In genomic region chr1:211133841-211134669, GRCh38 we compare ENCODE assay signal across 8 cellular contexts. TPM values are rescaled to one million over a fixed set of nuclear protein-coding genes. Genes with fewer than 3 reads are reported as not detected.
DNase-seq lines count a peak whose midpoint lies in the region; ATAC-seq and TF ChIP-seq lines count a peak whose summit lies in the region.

Gene KCNH1 (minus strand): TSS chr1:211134148. CDS start chr1:211133945, 203 bp downstream.

- H3K36me3 ChIP-seq in smooth muscle cell (ENCODE audit: low read depth), result no peaks in the 10 kb centered on the region

- H3K4me1 ChIP-seq in smooth muscle cell (ENCODE audit: low read depth), result no peaks in the 10 kb centered on the region

- DNase-seq in SIG-M5 treated with dmso at 0.1 percent for 504 hours (lab: John Stamatoyannopoulos, UW; ENCODE audit: unreplicated experiment) (peak; percentile 82), SIG-M5 (lab: John Stamatoyannopoulos, UW) (no peak), NCI-H187 (lab: John Stamatoyannopoulos, UW) (peak; percentile 39 to 47), UCSD-AML1 (lab: John Stamatoyannopoulos, UW; ENCODE audit: unreplicated experiment) (peak; percentile 87), brain pericyte (ENCODE audit: low read depth, low spot score) (peak; percentile 15), iPS-NIHi11 (ENCODE audit: low spot score) (peak; percentile 94), smooth muscle cell (lab: John Stamatoyannopoulos, UW; ENCODE audit: unreplicated experiment) (peak; percentile 53)

- H2AFZ ChIP-seq in smooth muscle cell (ENCODE audit: low read depth), result peak within 1 kb of the TSS; percentile 88

- no peak within 1 kb of the TSS for H3K27ac ChIP-seq in smooth muscle cell (ENCODE audit: low read depth)

- peak; percentile 99 for TF ChIP-seq CTCF in smooth muscle cell (IDR thresholded peaks at IDR 0.05; ENCODE audit: borderline replicate concordance, insufficient read depth, poor library complexity, severe bottlenecking)

- H3K9me3 ChIP-seq in smooth muscle cell (replicated peaks; ENCODE audit: low read depth), result no peaks in the 10 kb centered on the region

- peak; percentile 78 for ATAC-seq in HG02970 (IDR thresholded peaks at IDR 0.05; ENCODE audit: low FRiP score, unreplicated experiment)

- H3K4me3 ChIP-seq in smooth muscle cell, result peak within 1 kb of the TSS; percentile 54

- H4K20me1 ChIP-seq in smooth muscle cell (ENCODE audit: low read depth), result no peaks in the 10 kb centered on the region

- 3% methylated on average over 59 of the region's 60 CpGs for WGBS in smooth muscle cell (ENCODE audit: low lambda C conversion rate)

- H3K9ac ChIP-seq in smooth muscle cell (ENCODE audit: low read depth), result no peak within 1 kb of the TSS

- no peaks in the 10 kb centered on the region for H3K79me2 ChIP-seq in smooth muscle cell (ENCODE audit: low read depth)

- H3K27me3 ChIP-seq in smooth muscle cell (ENCODE audit: low read depth), result peaks cover 47% of the 10 kb centered on the region

- H3K4me2 ChIP-seq in smooth muscle cell, result peak within 1 kb of the TSS; percentile 94

- H3F3A ChIP-seq in smooth muscle cell (ENCODE audit: low read depth), result no peaks in the 10 kb centered on the region

RNA-seq across cellular contexts. Expression of gene KCNH1, which starts in this region (rescaled TPM):
- total RNA-seq in smooth muscle cell, result 0.58 and 1.9 TPM in 2 replicates
- 0.30 and 0.71 TPM in 2 replicates for polyA plus RNA-seq in smooth muscle cell
